2 cellular contexts compared by ENCODE assay signal in genomic region chr1:207812778-207813512, GRCh38.
TF ChIP-seq lines count a peak whose summit lies in the region.

No MANE protein-coding gene starts in this region.

TF ChIP-seq in liver, 16 proteins besides CTCF, POLR2A, EP300 and RAD21 (continued from another document):
- TF ChIP-seq REST (IDR thresholded peaks at IDR 0.05) = no peak
- no peak for TF ChIP-seq SP1 (IDR thresholded peaks at IDR 0.05)

TF ChIP-seq in HepG2, 621 proteins besides CTCF, POLR2A, EP300 and RAD21 (continued from another document):
- TF ChIP-seq TAF15 (IDR thresholded peaks at IDR 0.05; ENCODE audit: low read depth, low read length, poor library complexity, severe bottlenecking) (no peak), ZNF510 (CRISPR knock-in tag; IDR thresholded peaks at IDR 0.05; ENCODE audit: low read depth) (no peak), ZNF567 (CRISPR knock-in tag; IDR thresholded peaks at IDR 0.05; ENCODE audit: borderline replicate concordance) (no peak), ZNF3 (CRISPR knock-in tag; IDR thresholded peaks at IDR 0.05) (no peak), NBN (conservative IDR thresholded peaks at IDR 0.05) (no peak), ZFP90 (CRISPR knock-in tag; IDR thresholded peaks at IDR 0.05; ENCODE audit: borderline replicate concordance) (no peak)
TF ChIP-seq in HepG2: peak in this region for 0.
